ENCODE assay signal across 28 cellular contexts in genomic region chr7:10739401-10739800, GRCh38.
"Had no signal": no experiment of that assay in that cellular context is flagged by ENCODE, and none has a peak within 500 bp of the region (broad histone marks: within the 10 kb centered on the region; RNA-seq: fewer than 3 reads in every experiment).

No MANE protein-coding gene starts in this region.

- H3K4me1 Mint-ChIP-seq: activated CD4-positive, alpha-beta T cell treated with anti-CD3 and anti-CD28 coated beads for 36 hours; activated CD4-positive, alpha-beta T cell treated with anti-CD3 and anti-CD28 coated beads, Interleukin-2, amount 10 ng/mL, durations not matched to agents 24 days and 14 days; activated CD8-positive, alpha-beta memory T cell treated with anti-CD3 and anti-CD28 coated beads, Interleukin-2, amount 10 ng/mL, durations not matched to agents 7 days and 5 days; activated naive CD4-positive, alpha-beta T cell treated with anti-CD3 and anti-CD28 coated beads, Interleukin-2, amount 10 ng/mL, durations not matched to agents 7 days and 5 days; activated naive CD8-positive, alpha-beta T cell treated with anti-CD3 and anti-CD28 coated beads, Interleukin-2, amount 10 ng/mL, durations not matched to agents 7 days and 5 days had no signal

- H3K27me3 ChIP-seq: ascending aorta, body of pancreas, esophagus muscularis mucosa, gastroesophageal sphincter, heart right ventricle had no signal

- H3K4me3 Mint-ChIP-seq: activated CD4-positive, alpha-beta memory T cell treated with anti-CD3 and anti-CD28 coated beads for 36 hours; activated CD4-positive, alpha-beta T cell treated with anti-CD3 and anti-CD28 coated beads for 36 hours; activated CD4-positive, alpha-beta T cell treated with anti-CD3 and anti-CD28 coated beads, Interleukin-2, amount 10 ng/mL, durations not matched to agents 24 days and 14 days; activated CD8-positive, alpha-beta memory T cell treated with anti-CD3 and anti-CD28 coated beads, Interleukin-2, amount 10 ng/mL, durations not matched to agents 7 days and 5 days; activated CD8-positive, alpha-beta T cell treated with anti-CD3 and anti-CD28 coated beads, Interleukin-2, amount 10 ng/mL, durations not matched to agents 7 days and 5 days; activated naive CD4-positive, alpha-beta T cell treated with anti-CD3 and anti-CD28 coated beads, Interleukin-2, amount 10 ng/mL, durations not matched to agents 7 days and 5 days; activated naive CD8-positive, alpha-beta T cell treated with anti-CD3 and anti-CD28 coated beads, Interleukin-2, amount 10 ng/mL, durations not matched to agents 7 days and 5 days; activated T-cell treated with anti-CD3 and anti-CD28 coated beads, Interleukin-2, amount 50 U/mL, for 24 hours; activated T-cell treated with anti-CD3 and anti-CD28 coated beads, Interleukin-2, amount 50 U/mL, for 72 hours; effector memory CD8-positive, alpha-beta T cell had no signal

- DNase-seq: activated CD4-positive, alpha-beta memory T cell treated with anti-CD3 and anti-CD28 coated beads for 36 hours; activated CD4-positive, alpha-beta T cell treated with anti-CD3 and anti-CD28 coated beads for 36 hours; activated CD4-positive, alpha-beta T cell treated with anti-CD3 and anti-CD28 coated beads, Interleukin-2, amount 10 ng/mL, durations not matched to agents 24 days and 14 days; activated CD4-positive, CD25-positive, alpha-beta regulatory T cell; activated CD4-positive, CD25-positive, alpha-beta regulatory T cell treated with anti-CD3 and anti-CD28 coated beads, Interleukin-2, amount 50 U/mL, for 72 hours; activated CD8-positive, alpha-beta memory T cell treated with anti-CD3 and anti-CD28 coated beads, Interleukin-2, amount 10 ng/mL, durations not matched to agents 7 days and 5 days; activated CD8-positive, alpha-beta memory T cell treated with anti-CD3 and anti-CD28 coated beads, Interleukin-2, amount 50 U/mL, for 4 hours; activated CD8-positive, alpha-beta T cell treated with anti-CD3 and anti-CD28 coated beads, Interleukin-2, amount 10 ng/mL, durations not matched to agents 7 days and 5 days; activated gamma-delta T cell; activated naive CD4-positive, alpha-beta T cell; activated naive CD4-positive, alpha-beta T cell treated with anti-CD3 and anti-CD28 coated beads, Interleukin-2, amount 10 ng/mL, durations not matched to agents 7 days and 5 days; activated naive CD8-positive, alpha-beta T cell treated with anti-CD3 and anti-CD28 coated beads, Interleukin-2, amount 10 ng/mL, durations not matched to agents 7 days and 5 days; activated T-cell treated with anti-CD3 and anti-CD28 coated beads, Interleukin-2, amount 50 U/mL, for 24 hours; activated T-cell treated with anti-CD3 and anti-CD28 coated beads, Interleukin-2, amount 50 U/mL, for 72 hours; body of pancreas; caudate nucleus; cortex of kidney; dermis blood vessel endothelial cell; effector CD4-positive, alpha-beta T cell; effector memory CD8-positive, alpha-beta T cell; erythroblast; foreskin melanocyte; heart right ventricle; T-helper 2 cell had no signal

- H3K27me3 Mint-ChIP-seq: activated CD4-positive, alpha-beta memory T cell treated with anti-CD3 and anti-CD28 coated beads for 36 hours; activated CD4-positive, alpha-beta T cell treated with anti-CD3 and anti-CD28 coated beads for 36 hours; activated CD4-positive, alpha-beta T cell treated with anti-CD3 and anti-CD28 coated beads, Interleukin-2, amount 10 ng/mL, durations not matched to agents 24 days and 14 days; activated CD8-positive, alpha-beta memory T cell treated with anti-CD3 and anti-CD28 coated beads, Interleukin-2, amount 10 ng/mL, durations not matched to agents 7 days and 5 days; activated naive CD4-positive, alpha-beta T cell treated with anti-CD3 and anti-CD28 coated beads, Interleukin-2, amount 10 ng/mL, durations not matched to agents 7 days and 5 days; activated naive CD8-positive, alpha-beta T cell treated with anti-CD3 and anti-CD28 coated beads, Interleukin-2, amount 10 ng/mL, durations not matched to agents 7 days and 5 days; activated T-cell treated with anti-CD3 and anti-CD28 coated beads, Interleukin-2, amount 50 U/mL, for 24 hours; effector memory CD8-positive, alpha-beta T cell had no signal

- H3K36me3 ChIP-seq: ascending aorta, esophagus muscularis mucosa, gastroesophageal sphincter, heart right ventricle had no signal

- H3K4me1 ChIP-seq: ascending aorta, body of pancreas, esophagus muscularis mucosa, gastroesophageal sphincter, heart right ventricle had no signal

- H3K27ac Mint-ChIP-seq: activated CD4-positive, alpha-beta memory T cell treated with anti-CD3 and anti-CD28 coated beads for 36 hours; activated CD4-positive, alpha-beta T cell treated with anti-CD3 and anti-CD28 coated beads for 36 hours; activated CD4-positive, alpha-beta T cell treated with anti-CD3 and anti-CD28 coated beads, Interleukin-2, amount 10 ng/mL, durations not matched to agents 24 days and 14 days; activated CD8-positive, alpha-beta memory T cell treated with anti-CD3 and anti-CD28 coated beads, Interleukin-2, amount 10 ng/mL, durations not matched to agents 7 days and 5 days; activated CD8-positive, alpha-beta T cell treated with anti-CD3 and anti-CD28 coated beads, Interleukin-2, amount 10 ng/mL, durations not matched to agents 7 days and 5 days; activated naive CD4-positive, alpha-beta T cell treated with anti-CD3 and anti-CD28 coated beads, Interleukin-2, amount 10 ng/mL, durations not matched to agents 7 days and 5 days; activated naive CD4-positive, alpha-beta T cell treated with anti-CD3 and anti-CD28 coated beads, Interleukin-2, amount 50 U/mL, for 72 hours; activated naive CD8-positive, alpha-beta T cell treated with anti-CD3 and anti-CD28 coated beads, Interleukin-2, amount 10 ng/mL, durations not matched to agents 7 days and 5 days; activated T-cell treated with anti-CD3 and anti-CD28 coated beads, Interleukin-2, amount 50 U/mL, for 24 hours; activated T-cell treated with anti-CD3 and anti-CD28 coated beads, Interleukin-2, amount 50 U/mL, for 72 hours; effector memory CD8-positive, alpha-beta T cell had no signal

- H3K9me3 ChIP-seq: ascending aorta, body of pancreas, esophagus muscularis mucosa, gastroesophageal sphincter had no signal

- H3K4me3 ChIP-seq: ascending aorta, body of pancreas, esophagus muscularis mucosa, gastroesophageal sphincter, heart right ventricle had no signal

- H3K9me3 Mint-ChIP-seq: activated T-cell treated with anti-CD3 and anti-CD28 coated beads, Interleukin-2, amount 50 U/mL, for 24 hours had no signal

- ATAC-seq: activated CD4-positive, alpha-beta T cell treated with anti-CD3 and anti-CD28 coated beads for 36 hours; activated CD8-positive, alpha-beta memory T cell treated with anti-CD3 and anti-CD28 coated beads, Interleukin-2, amount 10 ng/mL, durations not matched to agents 7 days and 5 days; activated CD8-positive, alpha-beta T cell treated with anti-CD3 and anti-CD28 coated beads, Interleukin-2, amount 10 ng/mL, durations not matched to agents 7 days and 5 days; activated naive CD4-positive, alpha-beta T cell treated with anti-CD3 and anti-CD28 coated beads, Interleukin-2, amount 50 U/mL, for 72 hours; activated T-cell treated with anti-CD3 and anti-CD28 coated beads, Interleukin-2, amount 50 U/mL, for 72 hours; body of pancreas; effector memory CD8-positive, alpha-beta T cell; gastroesophageal sphincter; heart right ventricle had no signal

- H3K27ac ChIP-seq: ascending aorta, body of pancreas, esophagus muscularis mucosa, gastroesophageal sphincter, heart right ventricle had no signal

- H3K36me3 Mint-ChIP-seq: activated CD4-positive, alpha-beta memory T cell treated with anti-CD3 and anti-CD28 coated beads for 36 hours; activated CD8-positive, alpha-beta memory T cell treated with anti-CD3 and anti-CD28 coated beads, Interleukin-2, amount 10 ng/mL, durations not matched to agents 7 days and 5 days; activated naive CD4-positive, alpha-beta T cell treated with anti-CD3 and anti-CD28 coated beads, Interleukin-2, amount 10 ng/mL, durations not matched to agents 7 days and 5 days; activated naive CD8-positive, alpha-beta T cell treated with anti-CD3 and anti-CD28 coated beads, Interleukin-2, amount 10 ng/mL, durations not matched to agents 7 days and 5 days had no signal
